ENCODE assay signal across 1 cellular context in the genomic region with DNA sequence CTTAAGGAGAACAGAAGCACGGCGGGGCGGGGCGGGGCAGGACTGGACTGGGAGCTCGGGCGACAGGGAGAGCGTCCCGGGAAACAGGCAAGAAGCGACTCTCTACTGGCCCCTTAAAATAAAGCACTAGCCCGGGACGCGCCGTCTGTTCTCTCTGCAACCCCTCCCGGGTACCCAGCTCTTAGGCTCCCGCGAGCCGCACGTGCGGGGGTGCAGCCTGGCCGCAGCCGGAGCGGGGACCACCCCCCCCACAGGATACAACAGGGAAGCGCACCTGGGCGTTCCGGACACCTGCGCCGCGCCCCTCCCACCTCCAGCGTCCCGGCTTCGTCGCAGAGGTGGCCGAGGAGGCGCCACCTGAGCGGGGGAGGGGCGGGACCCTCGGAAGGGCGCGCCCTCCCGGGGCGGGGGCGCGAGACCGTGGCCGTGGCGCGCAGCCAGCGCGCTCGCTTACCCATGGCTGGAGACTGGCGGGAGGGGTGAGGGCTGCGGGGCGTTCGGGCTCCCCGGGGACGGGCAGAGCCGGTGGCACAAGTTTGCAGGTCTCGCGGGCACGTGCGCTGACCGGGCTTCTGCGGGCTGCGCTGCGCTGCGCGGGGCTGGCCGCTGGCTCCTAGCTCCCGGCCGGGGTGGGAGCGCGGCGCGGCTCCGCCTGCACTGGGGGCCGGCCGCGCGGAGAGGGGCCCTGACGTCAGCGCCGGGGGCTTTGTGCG.
A peak's percentile ranks its signal among the peaks of the same experiment; 100 is the strongest.
TF ChIP-seq lines count a peak whose summit lies in the region.

No MANE protein-coding gene starts in this region.

TF ChIP-seq in HEK293, 187 proteins besides CTCF, POLR2A, EP300 and RAD21 (continued from another document and continues in another):
- TF ChIP-seq TSHZ1 (tag by site-specific recombination; IDR thresholded peaks at IDR 0.05; ENCODE audit: borderline replicate concordance) (no peak), BCL11B (tag by site-specific recombination; IDR thresholded peaks at IDR 0.05; ENCODE audit: low read depth) (no peak), ZNF274 (IDR thresholded peaks at IDR 0.05; ENCODE audit: low read length) (no peak), ZNF274 (tag by site-specific recombination; IDR thresholded peaks at IDR 0.05; ENCODE audit: borderline replicate concordance) (no peak), ZNF560 (tag by site-specific recombination; IDR thresholded peaks at IDR 0.05; ENCODE audit: borderline replicate concordance) (no peak), ZNF701 (tag by site-specific recombination; IDR thresholded peaks at IDR 0.05) (no peak), ZNF660 (tag by site-specific recombination; IDR thresholded peaks at IDR 0.05) (no peak; the same call in 1 of the 2 replicates), SP7 (tag by site-specific recombination; IDR thresholded peaks at IDR 0.05) (0 out of 2 replicates have a peak, but pooled peaks have one; percentile 7), ZNF639 (tag by site-specific recombination; IDR thresholded peaks at IDR 0.05) (no peak), ZBTB26 (tag by site-specific recombination; optimal IDR thresholded peaks at IDR 0.05) (peak; percentile 93), ZNF600 (tag by site-specific recombination; IDR thresholded peaks at IDR 0.05) (no peak), ZNF626 (tag by site-specific recombination; IDR thresholded peaks at IDR 0.05) (no peak), ZNF555 (tag by site-specific recombination; conservative IDR thresholded peaks at IDR 0.05) (no peak), ZNF473 (tag by site-specific recombination; IDR thresholded peaks at IDR 0.05) (no peak), ZBTB21 (tag by site-specific recombination; IDR thresholded peaks at IDR 0.05) (no peak), ZNF623 (tag by site-specific recombination; IDR thresholded peaks at IDR 0.05) (no peak), ZNF791 (tag by site-specific recombination; IDR thresholded peaks at IDR 0.05) (no peak), SP3 (tag by site-specific recombination; IDR thresholded peaks at IDR 0.05) (peak; percentile 58), ZNF16 (tag by site-specific recombination; IDR thresholded peaks at IDR 0.05; ENCODE audit: low read depth) (no peak), ZNF529 (tag by site-specific recombination; IDR thresholded peaks at IDR 0.05; ENCODE audit: insufficient replicate concordance) (no peak), EGR2 (tag by site-specific recombination; IDR thresholded peaks at IDR 0.05; ENCODE audit: low read depth) (peak; percentile 56), ZNF596 (tag by site-specific recombination; IDR thresholded peaks at IDR 0.05) (no peak), ZBTB49 (tag by site-specific recombination; IDR thresholded peaks at IDR 0.05; ENCODE audit: low read depth) (no peak), ZBTB8A (tag by site-specific recombination; IDR thresholded peaks at IDR 0.05) (peak; percentile 87), KLF17 (tag by site-specific recombination; IDR thresholded peaks at IDR 0.05) (no peak; the same call in 1 of the 2 replicates), ZNF335 (tag by site-specific recombination; conservative IDR thresholded peaks at IDR 0.05) (peak; percentile 29; the same call in 1 of the 2 replicates), RBAK (tag by site-specific recombination; IDR thresholded peaks at IDR 0.05) (no peak), ZNF302 (tag by site-specific recombination; IDR thresholded peaks at IDR 0.05; ENCODE audit: low read depth) (no peak), ZNF843 (tag by site-specific recombination; IDR thresholded peaks at IDR 0.05) (no peak), YY1 (tag by site-specific recombination; IDR thresholded peaks at IDR 0.05) (no peak), ZNF324 (tag by site-specific recombination; IDR thresholded peaks at IDR 0.05) (no peak), ZBTB7A (tag by site-specific recombination; IDR thresholded peaks at IDR 0.05; ENCODE audit: low read depth) (peak; percentile 82; the same call in 1 of the 2 replicates), PRDM1 (tag by site-specific recombination; IDR thresholded peaks at IDR 0.05) (no peak), ZNF707 (tag by site-specific recombination; IDR thresholded peaks at IDR 0.05) (no peak), ZNF2 (tag by site-specific recombination; IDR thresholded peaks at IDR 0.05) (no peak), BCL11A (tag by site-specific recombination; IDR thresholded peaks at IDR 0.05; ENCODE audit: low read depth) (no peak), ZSCAN4 (tag by site-specific recombination; IDR thresholded peaks at IDR 0.05) (no peak), ZNF530 (tag by site-specific recombination; IDR thresholded peaks at IDR 0.05; ENCODE audit: low read depth) (no peak), ZFP3 (tag by site-specific recombination; IDR thresholded peaks at IDR 0.05; ENCODE audit: low read depth) (no peak), IKZF3 (tag by site-specific recombination; IDR thresholded peaks at IDR 0.05) (no peak), ZNF10 (tag by site-specific recombination; IDR thresholded peaks at IDR 0.05) (no peak), ZNF624 (tag by site-specific recombination; IDR thresholded peaks at IDR 0.05) (no peak), REPIN1 (tag by site-specific recombination; IDR thresholded peaks at IDR 0.05; ENCODE audit: low read depth) (no peak), HOXD13 (CRISPR knock-in tag; IDR thresholded peaks at IDR 0.05; ENCODE audit: borderline replicate concordance) (no peak), FEZF1 (tag by site-specific recombination; IDR thresholded peaks at IDR 0.05) (no peak), ZNF747 (tag by site-specific recombination; IDR thresholded peaks at IDR 0.05) (no peak), MZF1 (tag by site-specific recombination; IDR thresholded peaks at IDR 0.05; ENCODE audit: borderline replicate concordance) (no peak), ZNF571 (tag by site-specific recombination; IDR thresholded peaks at IDR 0.05) (no peak), TRIM28 (IDR thresholded peaks at IDR 0.05; ENCODE audit: borderline replicate concordance, low read length) (no peak), ZNF140 (tag by site-specific recombination; IDR thresholded peaks at IDR 0.05) (no peak), MYNN (tag by site-specific recombination; IDR thresholded peaks at IDR 0.05; ENCODE audit: borderline replicate concordance) (no peak)
- TF ChIP-seq, protein P1, sequence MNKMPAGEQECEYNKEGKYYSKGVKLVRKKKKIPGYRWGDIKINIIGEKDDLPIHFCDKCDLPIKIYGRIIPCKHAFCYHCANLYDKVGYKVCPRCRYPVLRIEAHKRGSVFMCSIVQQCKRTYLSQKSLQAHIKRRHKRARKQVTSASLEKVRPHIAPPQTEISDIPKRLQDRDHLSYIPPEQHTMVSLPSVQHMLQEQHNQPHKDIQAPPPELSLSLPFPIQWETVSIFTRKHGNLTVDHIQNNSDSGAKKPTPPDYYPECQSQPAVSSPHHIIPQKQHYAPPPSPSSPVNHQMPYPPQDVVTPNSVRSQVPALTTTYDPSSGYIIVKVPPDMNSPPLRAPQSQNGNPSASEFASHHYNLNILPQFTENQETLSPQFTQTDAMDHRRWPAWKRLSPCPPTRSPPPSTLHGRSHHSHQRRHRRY (tag by site-specific recombination; IDR thresholded peaks at IDR 0.05) = no peak
- TF ChIP-seq, protein P2, sequence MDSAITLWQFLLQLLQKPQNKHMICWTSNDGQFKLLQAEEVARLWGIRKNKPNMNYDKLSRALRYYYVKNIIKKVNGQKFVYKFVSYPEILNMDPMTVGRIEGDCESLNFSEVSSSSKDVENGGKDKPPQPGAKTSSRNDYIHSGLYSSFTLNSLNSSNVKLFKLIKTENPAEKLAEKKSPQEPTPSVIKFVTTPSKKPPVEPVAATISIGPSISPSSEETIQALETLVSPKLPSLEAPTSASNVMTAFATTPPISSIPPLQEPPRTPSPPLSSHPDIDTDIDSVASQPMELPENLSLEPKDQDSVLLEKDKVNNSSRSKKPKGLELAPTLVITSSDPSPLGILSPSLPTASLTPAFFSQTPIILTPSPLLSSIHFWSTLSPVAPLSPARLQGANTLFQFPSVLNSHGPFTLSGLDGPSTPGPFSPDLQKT (IDR thresholded peaks at IDR 0.05; ENCODE audit: borderline replicate concordance, low read depth, low read length) = no peak
- TF ChIP-seq, protein P3, sequence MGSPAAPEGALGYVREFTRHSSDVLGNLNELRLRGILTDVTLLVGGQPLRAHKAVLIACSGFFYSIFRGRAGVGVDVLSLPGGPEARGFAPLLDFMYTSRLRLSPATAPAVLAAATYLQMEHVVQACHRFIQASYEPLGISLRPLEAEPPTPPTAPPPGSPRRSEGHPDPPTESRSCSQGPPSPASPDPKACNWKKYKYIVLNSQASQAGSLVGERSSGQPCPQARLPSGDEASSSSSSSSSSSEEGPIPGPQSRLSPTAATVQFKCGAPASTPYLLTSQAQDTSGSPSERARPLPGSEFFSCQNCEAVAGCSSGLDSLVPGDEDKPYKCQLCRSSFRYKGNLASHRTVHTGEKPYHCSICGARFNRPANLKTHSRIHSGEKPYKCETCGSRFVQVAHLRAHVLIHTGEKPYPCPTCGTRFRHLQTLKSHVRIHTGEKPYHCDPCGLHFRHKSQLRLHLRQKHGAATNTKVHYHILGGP (tag by site-specific recombination; IDR thresholded peaks at IDR 0.05) = no peak
